In the genomic region with DNA sequence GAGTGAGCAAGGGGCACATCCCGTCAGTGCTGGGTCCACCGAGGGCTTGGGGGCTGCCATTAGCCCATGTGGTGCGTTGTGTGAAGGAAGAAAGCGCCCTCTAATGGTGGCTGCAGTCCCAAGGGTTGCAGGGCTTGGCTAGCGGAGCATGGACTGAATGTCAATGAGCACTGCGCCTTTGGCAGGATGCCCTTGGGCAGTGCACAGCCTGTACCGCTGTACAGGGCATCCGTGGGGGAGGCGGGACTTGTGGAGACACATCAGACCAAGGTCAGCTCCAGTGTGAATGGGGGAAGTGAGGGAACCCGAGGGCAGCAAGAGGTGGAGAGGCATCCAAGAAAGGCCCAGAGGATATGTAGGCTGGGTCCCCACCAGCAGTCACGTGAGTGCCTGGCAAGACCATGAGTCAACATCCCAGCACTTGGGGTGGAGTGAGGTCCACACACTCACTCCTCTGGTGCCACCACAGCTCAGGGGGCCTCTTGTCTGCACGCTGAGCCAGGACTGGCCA, we compare ENCODE assay signal across 8 cellular contexts.
A peak's percentile ranks its signal among the peaks of the same experiment; 100 is the strongest.
DNase-seq lines count a peak whose midpoint lies in the region; ATAC-seq and TF ChIP-seq lines count a peak whose summit lies in the region.

No MANE protein-coding gene starts in this region.

- H3K36me3 ChIP-seq in RWPE2 (ENCODE audit: low read depth) (no peaks in the 10 kb centered on the region), iPS DF 6.9 (ENCODE audit: control insufficient read depth, insufficient read depth, low read length) (no peaks in the 10 kb centered on the region)

- no CpG with 5 or more reads among the region's 12 CpGs for WGBS in iPS DF 6.9 (ENCODE audit: insufficient coverage, insufficient read length)

- H3K27ac ChIP-seq in RWPE2 (ENCODE audit: poor library complexity, severe bottlenecking) (no peak overlapping the region), iPS DF 6.9 (ENCODE audit: low read length) (no peak overlapping the region)

- no peaks in the 10 kb centered on the region for H3K27me3 ChIP-seq in RWPE2 (ENCODE audit: insufficient read depth, poor library complexity, severe bottlenecking)
- H3K27me3 ChIP-seq in iPS DF 6.9 (ENCODE audit: control insufficient read depth, insufficient read depth, low read length) = no peaks in the 10 kb centered on the region

- 0 out of 3 replicates have a peak, but pooled peaks have one; percentile 24 for ATAC-seq in RWPE2 (ENCODE audit: low read depth)
- ATAC-seq in GM18511 (IDR thresholded peaks at IDR 0.05; ENCODE audit: unreplicated experiment) = no peak
- ATAC-seq in GM18519 (IDR thresholded peaks at IDR 0.05; ENCODE audit: low FRiP score, unreplicated experiment) = no peak
- no peak for ATAC-seq in HG03095 (IDR thresholded peaks at IDR 0.05; ENCODE audit: unreplicated experiment)
- no peak for ATAC-seq in HG03135 (IDR thresholded peaks at IDR 0.05; ENCODE audit: unreplicated experiment)

- H3K4me3 ChIP-seq in RWPE2 (ENCODE audit: severe bottlenecking) (no peak overlapping the region), iPS DF 6.9 (ENCODE audit: low read length) (no peak overlapping the region)

- DNase-seq in AG08395 (ENCODE audit: low spot score) (peak; percentile 37), RWPE2 (ENCODE audit: low spot score) (no peak), iPS DF 6.9 (ENCODE audit: low read depth, low spot score) (peak; percentile 39)

- TF ChIP-seq CTCF in GM12872 (IDR thresholded peaks at IDR 0.05; ENCODE audit: insufficient read depth, low read depth, low read length) (peak; percentile 25; the same call in 1 of the 3 replicates), RWPE2 (IDR thresholded peaks at IDR 0.05; ENCODE audit: poor library complexity, severe bottlenecking) (no peak)

- no peaks in the 10 kb centered on the region for H3K4me1 ChIP-seq in RWPE2 (ENCODE audit: insufficient read depth, poor library complexity, severe bottlenecking)
- H3K4me1 ChIP-seq in iPS DF 6.9 (ENCODE audit: control insufficient read depth, insufficient read depth, low read length) = no peaks in the 10 kb centered on the region

- H3K9me3 ChIP-seq in RWPE2 (ENCODE audit: severe bottlenecking) = no peaks in the 10 kb centered on the region
- H3K9me3 ChIP-seq in iPS DF 6.9 (ENCODE audit: control insufficient read depth, insufficient read depth, low read length) = no peaks in the 10 kb centered on the region
